Comparison of ENCODE assay signal across 23 cellular contexts in the genomic region with DNA sequence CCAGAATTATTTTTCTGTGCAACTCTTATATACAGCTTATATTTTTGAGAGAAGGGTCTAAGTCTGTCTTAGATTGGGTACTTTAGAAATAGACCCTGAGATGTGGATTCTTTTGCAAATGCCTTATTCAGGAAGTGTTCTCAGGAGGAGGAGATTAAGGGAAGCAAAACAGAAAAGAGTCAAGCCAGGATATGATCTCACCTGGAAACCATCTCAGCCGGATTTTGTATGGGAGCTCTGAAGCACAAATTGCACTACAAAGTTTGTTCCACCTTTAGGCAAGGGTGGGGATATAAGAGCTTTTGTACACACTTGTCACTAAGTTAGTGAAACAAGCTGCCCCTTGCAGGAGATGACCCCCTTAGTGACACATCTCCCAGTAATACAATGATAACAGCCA.
A peak's percentile ranks its signal among the peaks of the same experiment; 100 is the strongest.
DNase-seq lines count a peak whose midpoint lies in the region; ATAC-seq, FAIRE-seq and TF ChIP-seq lines count a peak whose summit lies in the region.
"Had no signal": no experiment of that assay in that cellular context is flagged by ENCODE, and none has a peak within 500 bp of the region (broad histone marks: within the 10 kb centered on the region; RNA-seq: fewer than 3 reads in every experiment).

No MANE protein-coding gene starts in this region.

- peaks cover 9% of the 10 kb centered on the region for H3K9me3 Mint-ChIP-seq in MCF 10A (ENCODE audit: unreplicated experiment)
- H3K9me3 Mint-ChIP-seq in astrocyte (ENCODE audit: unreplicated experiment): no peaks in the 10 kb centered on the region
- H3K9me3 Mint-ChIP-seq: activated T-helper 2 cell treated with anti-CD3 and anti-CD28 coated beads, Interferon-gamma antibody, Interleukin-2, Interleukin-4, amounts not matched to agents 10 μg/mL and 5 μg/mL and 100 μg/mL, durations not matched to agents 14 hours and 24 hours and 36 hours; central memory CD8-positive, alpha-beta T cell had no signal

- no peak overlapping the region for H3K9ac ChIP-seq in mammary epithelial cell (ENCODE audit: insufficient read depth, low read length)
- H3K9ac ChIP-seq in astrocyte (ENCODE audit: low read length): no peak overlapping the region
- H3K9ac ChIP-seq: BLaER1 had no signal

- peak; percentile 98 for FAIRE-seq in astrocyte (lab: Jason Lieb, UNC)
- FAIRE-seq: A204.1, small intestine, TTC549 had no signal

- H3K79me2 ChIP-seq in mammary epithelial cell (ENCODE audit: insufficient read depth, low read length): no peaks in the 10 kb centered on the region
- H3K79me2 ChIP-seq in astrocyte (ENCODE audit: insufficient read depth, low read length): no peaks in the 10 kb centered on the region

- H2AFZ ChIP-seq in mammary epithelial cell (ENCODE audit: low read depth, low read length) (peak overlapping the region; percentile 89), astrocyte (ENCODE audit: low read depth, low read length) (no peak overlapping the region)

- H3K4me3 ChIP-seq in mammary epithelial cell (replicated peaks in 1 of 3; ENCODE audit: insufficient read depth in 1 of 3, low read depth in 2 of 3, low read length in 3 of 3): no peak overlapping the region
- H3K4me3 ChIP-seq in astrocyte (ENCODE audit: insufficient read depth, low read depth, low read length): no peak overlapping the region
- H3K4me3 ChIP-seq: BLaER1 had no signal

- H3K27ac Mint-ChIP-seq in MCF 10A (ENCODE audit: low read depth, unreplicated experiment) (no peak overlapping the region), astrocyte (ENCODE audit: unreplicated experiment) (peak overlapping the region; percentile 81)
- H3K27ac Mint-ChIP-seq: activated T-helper 2 cell treated with anti-CD3 and anti-CD28 coated beads, Interferon-gamma antibody, Interleukin-2, Interleukin-4, amounts not matched to agents 10 μg/mL and 5 μg/mL and 100 μg/mL, durations not matched to agents 14 hours and 24 hours and 36 hours; nephron had no signal

- H3K36me3 Mint-ChIP-seq in MCF 10A (ENCODE audit: insufficient read depth, unreplicated experiment): no peaks in the 10 kb centered on the region
- no peaks in the 10 kb centered on the region for H3K36me3 Mint-ChIP-seq in astrocyte (ENCODE audit: low read depth, unreplicated experiment)

- H3K4me2 ChIP-seq in mammary epithelial cell (ENCODE audit: insufficient read depth, low read depth, low read length) (peak overlapping the region; percentile 19), astrocyte (ENCODE audit: low read length) (peak overlapping the region; percentile 55)
- H3K4me2 ChIP-seq: BLaER1 had no signal

- CTCF ChIA-PET in mammary epithelial cell (lab: Charles Lee; ENCODE audit: low non-redundant PET): no interaction called here
- CTCF ChIA-PET in MCF 10A (lab: Yijun Ruan, JAX): interaction anchor here (0.9 kb wide), 1 partner anchor 39 kb away, joined by 4 read pairs; no protein-coding TSS in a partner anchor

- peaks cover 6% of the 10 kb centered on the region for H3K4me1 Mint-ChIP-seq in MCF 10A (ENCODE audit: insufficient read depth, unreplicated experiment)
- H3K4me1 Mint-ChIP-seq in astrocyte (ENCODE audit: low read depth, unreplicated experiment): peaks cover 12% of the 10 kb centered on the region
- H3K4me1 Mint-ChIP-seq: central memory CD8-positive, alpha-beta T cell had no signal

- H3K4me1 ChIP-seq in mammary epithelial cell (ENCODE audit: insufficient read depth, low read length): peaks cover 10% of the 10 kb centered on the region
- H3K4me1 ChIP-seq in astrocyte (ENCODE audit: insufficient read depth, low read length): no peaks in the 10 kb centered on the region
- H3K4me1 ChIP-seq: BLaER1 had no signal

- TF ChIP-seq CTCF in mammary epithelial cell (conservative IDR thresholded peaks at IDR 0.05 in 1 of 2, IDR thresholded peaks at IDR 0.05 in 1 of 2; ENCODE audit: extremely low read depth in 1 of 2, insufficient read depth in 1 of 2, low read depth in 1 of 2, low read length in 2 of 2): no peak
- no peak for TF ChIP-seq CTCF in MCF 10A (IDR thresholded peaks at IDR 0.05; ENCODE audit: unreplicated experiment)
- TF ChIP-seq CTCF in astrocyte (IDR thresholded peaks at IDR 0.05; ENCODE audit: insufficient read depth, low read depth, low read length): no peak

- H4K20me1 ChIP-seq in mammary epithelial cell (ENCODE audit: insufficient read depth, low read length) (no peaks in the 10 kb centered on the region), astrocyte (ENCODE audit: insufficient read depth, low read length) (no peaks in the 10 kb centered on the region)
- H4K20me1 ChIP-seq: BLaER1 had no signal

- intact Hi-C loops in mammary epithelial cell (cut with micrococcal nuclease): no loop called here
- intact Hi-C loops in MCF 10A (cut with micrococcal nuclease): no loop called here

- H3K27ac ChIP-seq in mammary epithelial cell (ENCODE audit: insufficient read depth, low read depth, low read length) (no peak overlapping the region), astrocyte (ENCODE audit: low read depth, low read length) (peak overlapping the region; percentile 42)
- H3K27ac ChIP-seq: BLaER1 had no signal

- POLR2A ChIA-PET in MCF 10A (lab: Yijun Ruan, JAX): no interaction called here

- H3K27me3 ChIP-seq in mammary epithelial cell (ENCODE audit: insufficient read depth, low read length) (no peaks in the 10 kb centered on the region), astrocyte (ENCODE audit: insufficient read depth, low read length) (no peaks in the 10 kb centered on the region)

- H3K9me3 ChIP-seq in mammary epithelial cell (replicated peaks; ENCODE audit: insufficient read depth, low read length) (no peaks in the 10 kb centered on the region), astrocyte (ENCODE audit: insufficient read depth, low read depth, low read length) (no peaks in the 10 kb centered on the region)
- H3K9me3 ChIP-seq: BLaER1 had no signal

- in situ Hi-C loops in mammary epithelial cell (cut with MboI; ENCODE audit: low sequenced_read_pairs in 2 of 2): no loop called here

- H3K27me3 Mint-ChIP-seq in MCF 10A (ENCODE audit: insufficient read depth, unreplicated experiment): peaks cover 8% of the 10 kb centered on the region
- H3K27me3 Mint-ChIP-seq in astrocyte (ENCODE audit: low read depth, unreplicated experiment): no peaks in the 10 kb centered on the region

- DNase-seq in mammary epithelial cell (no peak), MCF 10A (ENCODE audit: unreplicated experiment) (no peak), astrocyte (ENCODE audit: low read depth) (no peak), glomerular endothelial cell (ENCODE audit: extremely low read depth, low read depth, low spot score) (peak; percentile 16), D341Med (ENCODE audit: low spot score) (no peak), ecto neural progenitor cell (ENCODE audit: low spot score) (no peak)
- DNase-seq in activated T-cell treated with anti-CD3 and anti-CD28 coated beads, Interleukin-2, amount 50 U/mL, for 48 hours: no peak
- DNase-seq: activated CD4-positive, alpha-beta T cell treated with anti-CD3 and anti-CD28 coated beads for 4 hours; effector CD8-positive, alpha-beta T cell; midbrain; NCI-H1092 treated with DMSO at 0.1 percent for 48 hours; NCI-H2029 treated with DMSO at 0.1 percent for 48 hours; NCI-H510A treated with DMSO at 0.1 percent for 48 hours; small intestine; stimulated activated CD4-positive, alpha-beta T cell treated with anti-CD3 and anti-CD28 coated beads, Interleukin-4, amount 100 ng/mL, for 1 hour had no signal

- no peaks in the 10 kb centered on the region for H3K36me3 ChIP-seq in mammary epithelial cell (ENCODE audit: insufficient read depth, low read length)
- H3K36me3 ChIP-seq in astrocyte (ENCODE audit: insufficient read depth, low read length): no peaks in the 10 kb centered on the region
- H3K36me3 ChIP-seq: BLaER1 had no signal

- 9% methylated on average over 1 of the region's 1 CpG for WGBS in mammary epithelial cell (ENCODE audit: low coverage, missing lambda C conversion rate)

- ATAC-seq in GM18520 (IDR thresholded peaks at IDR 0.05; ENCODE audit: unreplicated experiment): no peak
- ATAC-seq: Right ventricle myocardium inferior had no signal

- BruUV-seq in mammary epithelial cell (replicated peaks; lab: Mats Ljungman, UMichigan): no TSS peak
- no TSS peak for BruUV-seq in MCF 10A (replicated peaks; lab: Mats Ljungman, UMichigan)

- dilution Hi-C loops in mammary epithelial cell (cut with HindIII; ENCODE audit: low sequenced_read_pairs): no loop called here

- H3K4me3 Mint-ChIP-seq in MCF 10A (ENCODE audit: unreplicated experiment): no peak overlapping the region
- H3K4me3 Mint-ChIP-seq in astrocyte (ENCODE audit: unreplicated experiment): no peak overlapping the region
- H3K4me3 Mint-ChIP-seq: central memory CD8-positive, alpha-beta T cell; nephron had no signal
